ENCODE assay signal across 3 cellular contexts in genomic region chr15:88976656-88977055, GRCh38.
TF ChIP-seq lines count a peak whose summit lies in the region.

No MANE protein-coding gene starts in this region.

TF ChIP-seq in A549, 52 proteins besides CTCF, POLR2A, EP300 and RAD21:
- TF ChIP-seq PBX3 (IDR thresholded peaks at IDR 0.05) = no peak
- TF ChIP-seq E2F6 (IDR thresholded peaks at IDR 0.05; ENCODE audit: borderline replicate concordance, low read depth) = no peak
TF ChIP-seq in A549: peak in this region for 0.

TF ChIP-seq in HEK293, 187 proteins besides CTCF, POLR2A, EP300 and RAD21 (continued from another document):
- TF ChIP-seq ZNF639 (tag by site-specific recombination; IDR thresholded peaks at IDR 0.05) = no peak
- TF ChIP-seq ZNF174 (tag by site-specific recombination; IDR thresholded peaks at IDR 0.05) = no peak
- no peak for TF ChIP-seq ZNF292 (tag by site-specific recombination; IDR thresholded peaks at IDR 0.05; ENCODE audit: borderline replicate concordance, low read depth)
- TF ChIP-seq ZNF350 (tag by site-specific recombination; IDR thresholded peaks at IDR 0.05) = peak; percentile 30; the same call in 1 of the 2 replicates
- TF ChIP-seq ZNF76 (tag by site-specific recombination; IDR thresholded peaks at IDR 0.05; ENCODE audit: borderline replicate concordance, low read depth) = no peak
- no peak for TF ChIP-seq SALL2 (tag by site-specific recombination; IDR thresholded peaks at IDR 0.05; ENCODE audit: borderline replicate concordance)
- TF ChIP-seq ZNF416 (tag by site-specific recombination; IDR thresholded peaks at IDR 0.05) = no peak
- 0 out of 2 replicates have a peak, but pooled peaks have one; percentile 21 for TF ChIP-seq ZNF335 (tag by site-specific recombination; conservative IDR thresholded peaks at IDR 0.05)
- no peak for TF ChIP-seq PATZ1 (tag by site-specific recombination; IDR thresholded peaks at IDR 0.05)
- TF ChIP-seq ZNF202 (tag by site-specific recombination; IDR thresholded peaks at IDR 0.05; ENCODE audit: borderline replicate concordance) = no peak
- no peak for TF ChIP-seq GLI4 (tag by site-specific recombination; IDR thresholded peaks at IDR 0.05)
- TF ChIP-seq ZNF529 (tag by site-specific recombination; IDR thresholded peaks at IDR 0.05; ENCODE audit: insufficient replicate concordance) = no peak
- TF ChIP-seq ZNF548 (tag by site-specific recombination; IDR thresholded peaks at IDR 0.05) = no peak
- TF ChIP-seq ZSCAN30 (tag by site-specific recombination; IDR thresholded peaks at IDR 0.05) = no peak
- TF ChIP-seq ZNF48 (tag by site-specific recombination; IDR thresholded peaks at IDR 0.05) = no peak

TF ChIP-seq in GM12878, 131 proteins besides CTCF, POLR2A, EP300 and RAD21 (continued from another document):
- TF ChIP-seq, protein P1, sequence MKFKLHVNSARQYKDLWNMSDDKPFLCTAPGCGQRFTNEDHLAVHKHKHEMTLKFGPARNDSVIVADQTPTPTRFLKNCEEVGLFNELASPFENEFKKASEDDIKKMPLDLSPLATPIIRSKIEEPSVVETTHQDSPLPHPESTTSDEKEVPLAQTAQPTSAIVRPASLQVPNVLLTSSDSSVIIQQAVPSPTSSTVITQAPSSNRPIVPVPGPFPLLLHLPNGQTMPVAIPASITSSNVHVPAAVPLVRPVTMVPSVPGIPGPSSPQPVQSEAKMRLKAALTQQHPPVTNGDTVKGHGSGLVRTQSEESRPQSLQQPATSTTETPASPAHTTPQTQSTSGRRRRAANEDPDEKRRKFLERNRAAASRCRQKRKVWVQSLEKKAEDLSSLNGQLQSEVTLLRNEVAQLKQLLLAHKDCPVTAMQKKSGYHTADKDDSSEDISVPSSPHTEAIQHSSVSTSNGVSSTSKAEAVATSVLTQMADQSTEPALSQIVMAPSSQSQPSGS (IDR thresholded peaks at IDR 0.05; ENCODE audit: low read length) = no peak
- TF ChIP-seq EGR1 (IDR thresholded peaks at IDR 0.05; ENCODE audit: borderline replicate concordance in 1 of 2, low read depth in 2 of 2, low read length in 2 of 2) = no peak
- TF ChIP-seq PAX8 (IDR thresholded peaks at IDR 0.05) = no peak
- TF ChIP-seq IKZF1 (conservative IDR thresholded peaks at IDR 0.05) = no peak
- no peak for TF ChIP-seq BACH1 (IDR thresholded peaks at IDR 0.05; ENCODE audit: borderline replicate concordance)
- no peak for TF ChIP-seq SUPT20H (IDR thresholded peaks at IDR 0.05; ENCODE audit: borderline replicate concordance, control insufficient read depth, low read depth, low read length)
- TF ChIP-seq MYC (IDR thresholded peaks at IDR 0.05; ENCODE audit: insufficient read depth, insufficient read length, insufficient replicate concordance, low read length, severe bottlenecking) = no peak
- no peak for TF ChIP-seq CHD2 (IDR thresholded peaks at IDR 0.05; ENCODE audit: borderline replicate concordance, low read depth, low read length)
- TF ChIP-seq SMC3 (IDR thresholded peaks at IDR 0.05; ENCODE audit: borderline replicate concordance, low read length) = no peak
- no peak for TF ChIP-seq HDAC6 (IDR thresholded peaks at IDR 0.05; ENCODE audit: unreplicated experiment)
